In the genomic region with DNA sequence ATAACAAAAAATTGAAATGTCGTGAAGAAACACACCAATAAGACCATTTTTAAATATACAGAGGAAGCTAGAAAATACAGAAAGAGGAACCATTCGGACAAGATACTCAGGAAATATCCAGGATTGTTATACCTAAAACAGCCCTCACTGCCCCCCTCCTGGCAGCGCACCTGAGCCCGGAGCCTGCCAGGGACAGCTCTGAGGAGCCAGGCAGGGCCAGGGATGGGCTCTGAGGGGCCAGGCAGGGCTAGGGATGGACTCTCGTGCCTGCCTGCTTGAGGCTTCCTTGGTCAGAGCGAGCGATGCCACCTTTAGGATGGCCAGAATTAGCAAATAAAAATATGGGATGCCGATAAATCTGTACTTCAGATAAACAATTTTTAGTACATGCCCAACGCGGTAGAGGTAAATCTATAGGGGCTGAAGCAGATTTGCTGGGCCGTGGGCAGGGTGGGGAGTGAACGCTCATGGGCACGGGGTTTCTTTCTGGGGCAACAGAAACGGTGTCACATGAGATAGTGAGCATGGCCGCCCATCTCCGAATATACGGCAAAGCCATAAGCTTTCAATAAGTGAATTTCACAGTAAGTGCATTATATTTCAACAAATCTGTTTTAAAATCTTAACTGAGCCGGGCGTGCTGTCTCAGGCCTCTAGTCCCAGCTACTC, we compare ENCODE assay signal across 8 cellular contexts. TPM values are rescaled to one million over a fixed set of nuclear protein-coding genes. Genes with fewer than 3 reads are reported as not detected.
DNase-seq lines count a peak whose midpoint lies in the region; ATAC-seq, FAIRE-seq and TF ChIP-seq lines count a peak whose summit lies in the region.

No MANE protein-coding gene starts in this region.

- H3K4me3 ChIP-seq in kidney (ENCODE audit: low read length in 2 of 2) (peak overlapping the region; percentile 65 to 77), thymus (ENCODE audit: low read length) (peak overlapping the region; percentile 92)

- FAIRE-seq in kidney (lab: Jason Lieb, UNC) = no peak

- H3K27me3 Mint-ChIP-seq in activated CD4-positive, alpha-beta T cell treated with anti-CD3 and anti-CD28 coated beads, Interleukin-2, amount 10 ng/mL, durations not matched to agents 7 days and 5 days = no peaks in the 10 kb centered on the region

- H3K4me1 Mint-ChIP-seq in activated CD4-positive, alpha-beta T cell treated with anti-CD3 and anti-CD28 coated beads, Interleukin-2, amount 10 ng/mL, durations not matched to agents 7 days and 5 days = peaks cover 46% of the 10 kb centered on the region

- intact Hi-C loops in kidney (cut with DNase I) = no loop called here

- peak overlapping the region; percentile 64 for H3K4me3 Mint-ChIP-seq in activated CD4-positive, alpha-beta T cell treated with anti-CD3 and anti-CD28 coated beads, Interleukin-2, amount 10 ng/mL, durations not matched to agents 7 days and 5 days

- no peak for ATAC-seq in activated naive CD4-positive, alpha-beta T cell treated with anti-CD3 and anti-CD28 coated beads, Interleukin-2, amount 50 U/mL, for 72 hours
- ATAC-seq in HG03045 (IDR thresholded peaks at IDR 0.05; ENCODE audit: unreplicated experiment) = no peak

- peak overlapping the region; percentile 85 to 99 for H3K27ac ChIP-seq in kidney (ENCODE audit: low read depth in 2 of 2, low read length in 2 of 2)
- H3K27ac ChIP-seq in thymus (ENCODE audit: low read depth) = peak overlapping the region; percentile 98

- peak overlapping the region in 1 of 2 donors; percentile 83 for H3K9ac ChIP-seq in kidney (ENCODE audit: low read length in 2 of 2)

- CTCF ChIA-PET in activated CD4-positive, alpha-beta T cell treated with anti-CD3 and anti-CD28 coated beads, Interleukin-2, amount 10 ng/mL, durations not matched to agents 7 days and 5 days (lab: Charles Lee) = interaction anchor here (0.7 to 2.2 kb wide), 6 partner anchors 8 to 261 kb away, joined by 3 to 7 read pairs (median 6); no protein-coding TSS in a partner anchor

- no peak for DNase-seq in activated CD4-positive, alpha-beta T cell treated with anti-CD3 and anti-CD28 coated beads, Interleukin-2, amount 10 ng/mL, durations not matched to agents 7 days and 5 days
- DNase-seq in activated CD4-positive, alpha-beta T cell treated with anti-CD3 and anti-CD28 coated beads for 48 hours = no peak
- no peak for DNase-seq in activated naive CD4-positive, alpha-beta T cell treated with anti-CD3 and anti-CD28 coated beads, Interleukin-2, amount 50 U/mL, for 72 hours (ENCODE audit: low spot score in 2 of 2)
- no peak for DNase-seq in kidney
- no peak for DNase-seq in NCI-H2081 treated with DMSO at 0.1 percent for 48 hours (lab: John Stamatoyannopoulos, UW)
- DNase-seq in hypothalamus (lab: John Stamatoyannopoulos, UW) = no peak

- H3K36me3 ChIP-seq in kidney (ENCODE audit: control insufficient read depth in 1 of 2, insufficient read depth in 2 of 2, low read length in 2 of 2) (no peaks in the 10 kb centered on the region), thymus (ENCODE audit: control insufficient read depth, insufficient read depth) (no peaks in the 10 kb centered on the region)

- POLR2A ChIA-PET in activated CD4-positive, alpha-beta T cell treated with anti-CD3 and anti-CD28 coated beads, Interleukin-2, amount 10 ng/mL, durations not matched to agents 7 days and 5 days (lab: Charles Lee) = no interaction called here

- TF ChIP-seq CTCF in kidney (IDR thresholded peaks at IDR 0.05; ENCODE audit: borderline replicate concordance, extremely low read depth, insufficient read depth) = no peak

- H3K27ac Mint-ChIP-seq in activated CD4-positive, alpha-beta T cell treated with anti-CD3 and anti-CD28 coated beads, Interleukin-2, amount 10 ng/mL, durations not matched to agents 7 days and 5 days = peak overlapping the region; percentile 81
- peak overlapping the region; percentile 84 to 86 for H3K27ac Mint-ChIP-seq in activated naive CD4-positive, alpha-beta T cell treated with anti-CD3 and anti-CD28 coated beads, Interleukin-2, amount 50 U/mL, for 72 hours

- WGBS in thymus = 86% methylated on average over 19 of the region's 19 CpGs

- peaks cover 25 to 27% of the 10 kb centered on the region in 2 donors for H3K4me1 ChIP-seq in kidney (ENCODE audit: control insufficient read depth in 1 of 2, insufficient read depth in 1 of 2, low read depth in 1 of 2, low read length in 2 of 2)
- peaks cover 13% of the 10 kb centered on the region for H3K4me1 ChIP-seq in thymus (ENCODE audit: control insufficient read depth, insufficient read depth, low read length)

- no peaks in the 10 kb centered on the region for H3K9me3 Mint-ChIP-seq in activated CD4-positive, alpha-beta T cell treated with anti-CD3 and anti-CD28 coated beads, Interleukin-2, amount 10 ng/mL, durations not matched to agents 7 days and 5 days
- no peaks in the 10 kb centered on the region for H3K9me3 Mint-ChIP-seq in activated naive CD4-positive, alpha-beta T cell treated with anti-CD3 and anti-CD28 coated beads, Interleukin-2, amount 50 U/mL, for 72 hours

- H3K9me3 ChIP-seq in kidney (ENCODE audit: control insufficient read depth in 1 of 2, low read length in 2 of 2) (no peaks in the 10 kb centered on the region), thymus (ENCODE audit: control insufficient read depth) (no peaks in the 10 kb centered on the region)

- H3K36me3 Mint-ChIP-seq in activated CD4-positive, alpha-beta T cell treated with anti-CD3 and anti-CD28 coated beads, Interleukin-2, amount 10 ng/mL, durations not matched to agents 7 days and 5 days (ENCODE audit: low read depth) = peaks cover 2% of the 10 kb centered on the region
- peaks cover 0 to 10% of the 10 kb centered on the region in 2 donors for H3K36me3 Mint-ChIP-seq in activated naive CD4-positive, alpha-beta T cell treated with anti-CD3 and anti-CD28 coated beads, Interleukin-2, amount 50 U/mL, for 72 hours

- no peaks in the 10 kb centered on the region for H3K27me3 ChIP-seq in thymus (ENCODE audit: control insufficient read depth, insufficient read depth)

RNA-seq across cellular contexts. Expression of a gene that starts 18.2 kb away (rescaled TPM):
- total RNA-seq in activated CD4-positive, alpha-beta T cell treated with anti-CD3 and anti-CD28 coated beads, Interleukin-2, amount 10 ng/mL, durations not matched to agents 7 days and 5 days = 100 to 1,000 TPM; 115 to 142 TPM
- total RNA-seq in activated naive CD4-positive, alpha-beta T cell treated with anti-CD3 and anti-CD28 coated beads, Interleukin-2, amount 50 U/mL, for 72 hours = 100 to 1,000 TPM; 130 to 171 TPM
- total RNA-seq in kidney = 160 TPM
- polyA plus RNA-seq in kidney (ENCODE audit: insufficient read depth, low read depth, low replicate concordance) (69.7 TPM), thymus (113 TPM)

RNA-seq across cellular contexts. Expression of a gene that starts 25.7 kb away (rescaled TPM):
- total RNA-seq in activated CD4-positive, alpha-beta T cell treated with anti-CD3 and anti-CD28 coated beads, Interleukin-2, amount 10 ng/mL, durations not matched to agents 7 days and 5 days = 100 to 1,000 TPM; 285 to 292 TPM
- total RNA-seq in activated naive CD4-positive, alpha-beta T cell treated with anti-CD3 and anti-CD28 coated beads, Interleukin-2, amount 50 U/mL, for 72 hours = 100 to 1,000 TPM; 620 to 646 TPM
- 9.2 TPM for total RNA-seq in kidney
- 1.0 TPM for polyA plus RNA-seq in kidney (ENCODE audit: insufficient read depth, low read depth, low replicate concordance)
- 153 TPM for polyA plus RNA-seq in thymus

RNA-seq across cellular contexts. Expression of a gene that starts 41.9 kb away (rescaled TPM):
- 10 to 100 TPM; 16.4 TPM for total RNA-seq in activated CD4-positive, alpha-beta T cell treated with anti-CD3 and anti-CD28 coated beads, Interleukin-2, amount 10 ng/mL, durations not matched to agents 7 days and 5 days
- total RNA-seq in activated naive CD4-positive, alpha-beta T cell treated with anti-CD3 and anti-CD28 coated beads, Interleukin-2, amount 50 U/mL, for 72 hours = 10 to 100 TPM in 1 of 2 donors, 1 to 10 TPM in 1; 2.3 to 13.7 TPM
- 87.5 TPM for total RNA-seq in kidney
- 15.4 TPM for polyA plus RNA-seq in kidney (ENCODE audit: insufficient read depth, low read depth, low replicate concordance)
- 11.7 TPM for polyA plus RNA-seq in thymus

Comparison
In these comparisons a context has a peak if more than half of its experiments do, and no peak if none do; other contexts are left out.
1. RNA of a gene that starts 25.7 kb away (total RNA-seq): 620 to 646 TPM in activated naive CD4-positive, alpha-beta T cell treated with anti-CD3 and anti-CD28 coated beads, Interleukin-2, amount 50 U/mL, for 72 hours and 285 to 292 TPM in activated CD4-positive, alpha-beta T cell treated with anti-CD3 and anti-CD28 coated beads, Interleukin-2, amount 10 ng/mL, durations not matched to agents 7 days and 5 days; 9.2 TPM in kidney (single experiment); every median in the first group is over 10 times any median in the second.